15 cellular contexts compared by ENCODE assay signal in the genomic region with DNA sequence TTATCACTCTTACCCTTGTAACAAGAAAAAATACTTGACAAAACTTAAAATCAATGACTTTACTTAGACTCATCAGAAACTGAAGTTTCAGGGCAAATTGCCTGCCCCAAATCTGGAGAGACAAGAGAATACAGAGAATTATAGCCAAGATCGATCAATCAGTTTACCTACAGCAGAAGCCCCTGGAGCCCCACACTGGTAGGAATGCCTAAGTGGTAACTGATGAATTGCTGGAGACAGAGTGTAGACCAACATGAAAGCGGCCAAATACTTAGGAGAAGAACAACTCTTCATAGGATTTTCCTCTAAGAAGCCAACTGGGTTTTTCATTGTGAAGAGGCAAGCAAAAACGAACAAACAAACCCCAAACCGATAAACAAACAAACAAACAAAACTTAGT.
DNase-seq lines count a peak whose midpoint lies in the region; ATAC-seq and TF ChIP-seq lines count a peak whose summit lies in the region.
"Had no signal": no experiment of that assay in that cellular context is flagged by ENCODE, and none has a peak within 500 bp of the region (broad histone marks: within the 10 kb centered on the region; RNA-seq: fewer than 3 reads in every experiment).

No MANE protein-coding gene starts in this region.

- H3K9me3 ChIP-seq in H9 (ENCODE audit: control insufficient read depth, low read depth, low read length) = no peaks in the 10 kb centered on the region
- peaks cover 7% of the 10 kb centered on the region for H3K9me3 ChIP-seq in endodermal cell (ENCODE audit: control insufficient read depth, low read length)
- H3K9me3 ChIP-seq in neural progenitor cell (ENCODE audit: low read depth) = no peaks in the 10 kb centered on the region

- no peak overlapping the region for H3K4me3 Mint-ChIP-seq in GM23338
- no peak overlapping the region for H3K4me3 Mint-ChIP-seq in H9
- H3K4me3 Mint-ChIP-seq in endodermal cell = no peak overlapping the region
- no peak overlapping the region for H3K4me3 Mint-ChIP-seq in neural progenitor cell
- H3K4me3 Mint-ChIP-seq in glutamatergic neuron (ENCODE audit: unreplicated experiment) = no peak overlapping the region
- H3K4me3 Mint-ChIP-seq: CD4-positive, alpha-beta memory T cell had no signal

- no peak overlapping the region for H3K4me2 ChIP-seq in GM23338
- H3K4me2 ChIP-seq in H9 (ENCODE audit: insufficient read depth, insufficient read length, low read length) = no peak overlapping the region
- no peak overlapping the region for H3K4me2 ChIP-seq in neural progenitor cell

- no peak overlapping the region for H3T11ph ChIP-seq in H9 (ENCODE audit: low read length)

- no peak overlapping the region for H3K27ac ChIP-seq in GM23338 (ENCODE audit: low read depth)
- H3K27ac ChIP-seq in H9 (ENCODE audit: insufficient read length, low read depth, low read length) = no peak overlapping the region
- no peak overlapping the region for H3K27ac ChIP-seq in endodermal cell (ENCODE audit: low read depth, low read length)
- H3K27ac ChIP-seq in neural progenitor cell = no peak overlapping the region

- H3K4me1 Mint-ChIP-seq in GM23338 = peaks cover 24% of the 10 kb centered on the region
- peaks cover 24 to 25% of the 10 kb centered on the region in 2 experiments for H3K4me1 Mint-ChIP-seq in H9
- no peaks in the 10 kb centered on the region for H3K4me1 Mint-ChIP-seq in endodermal cell
- no peaks in the 10 kb centered on the region for H3K4me1 Mint-ChIP-seq in neural progenitor cell
- peaks cover 2% of the 10 kb centered on the region for H3K4me1 Mint-ChIP-seq in glutamatergic neuron (ENCODE audit: low read depth, unreplicated experiment)
- H3K4me1 Mint-ChIP-seq: CD4-positive, alpha-beta memory T cell had no signal

- H3K9ac ChIP-seq in H9 (ENCODE audit: extremely low read depth, insufficient read length, low read length) = no peak overlapping the region
- H3K9ac ChIP-seq in endodermal cell (ENCODE audit: extremely low read depth, low read length, poor library complexity, severe bottlenecking) = no peak overlapping the region
- no peak overlapping the region for H3K9ac ChIP-seq in neural progenitor cell

- H3K18ac ChIP-seq in H9 (ENCODE audit: insufficient read length, low read depth, low read length) = no peak overlapping the region

- H3K4me1 ChIP-seq in GM23338 (ENCODE audit: insufficient read depth) = peaks cover 13% of the 10 kb centered on the region; the same call in 1 of the 2 replicates
- H3K4me1 ChIP-seq in H9 (ENCODE audit: insufficient read depth, low read length) = peaks cover 2% of the 10 kb centered on the region; the same call in 1 of the 2 replicates
- no peaks in the 10 kb centered on the region for H3K4me1 ChIP-seq in endodermal cell (ENCODE audit: control insufficient read depth, insufficient read depth, low read length)
- no peaks in the 10 kb centered on the region for H3K4me1 ChIP-seq in neural progenitor cell

- TF ChIP-seq CTCF in GM23338 (conservative IDR thresholded peaks at IDR 0.05; ENCODE audit: low read depth in 2 of 2) = peak in 1 of 2 experiments; percentile 28; a peak in 1 of 4 replicates
- no peak; the same call in 2 of the 3 replicates for TF ChIP-seq CTCF in H9 (conservative IDR thresholded peaks at IDR 0.05)
- peak; percentile 33 for TF ChIP-seq CTCF in endodermal cell (conservative IDR thresholded peaks at IDR 0.05)
- peak; percentile 13 for TF ChIP-seq CTCF in neural progenitor cell (IDR thresholded peaks at IDR 0.05)
- no peak for TF ChIP-seq CTCF in glutamatergic neuron (IDR thresholded peaks at IDR 0.05; ENCODE audit: partially characterized antibody, unreplicated experiment)

- no peak overlapping the region for H2AK5ac ChIP-seq in H9 (ENCODE audit: insufficient read length, low read length)

- no peaks in the 10 kb centered on the region for H3K27me3 Mint-ChIP-seq in GM23338 (ENCODE audit: insufficient read depth, low read depth, poor library complexity)
- H3K27me3 Mint-ChIP-seq in H9 (ENCODE audit: low read depth) = no peaks in the 10 kb centered on the region
- no peaks in the 10 kb centered on the region for H3K27me3 Mint-ChIP-seq in endodermal cell (ENCODE audit: insufficient read depth)
- H3K27me3 Mint-ChIP-seq in neural progenitor cell (ENCODE audit: insufficient read depth, low read depth) = no peaks in the 10 kb centered on the region
- H3K27me3 Mint-ChIP-seq in glutamatergic neuron (ENCODE audit: unreplicated experiment) = peaks cover 3% of the 10 kb centered on the region

- H2BK20ac ChIP-seq in H9 (ENCODE audit: low read depth, low read length, poor library complexity, severe bottlenecking) = peak overlapping the region; percentile 60

- no peak overlapping the region for H3K4ac ChIP-seq in H9 (ENCODE audit: low read depth, low read length)

- H4K20me1 ChIP-seq in GM23338 (replicated peaks; ENCODE audit: insufficient read depth) (no peaks in the 10 kb centered on the region), H9 (ENCODE audit: control insufficient read depth, insufficient read depth, insufficient read length) (no peaks in the 10 kb centered on the region), neural progenitor cell (ENCODE audit: low read depth) (no peaks in the 10 kb centered on the region)

- H4K8ac ChIP-seq in H9 (replicated peaks; ENCODE audit: insufficient read length, low read depth, low read length) = no peak overlapping the region

- H3K36me3 Mint-ChIP-seq in GM23338 (ENCODE audit: low read depth) (no peaks in the 10 kb centered on the region), H9 (ENCODE audit: insufficient read depth in 1 of 3, low read depth in 3 of 3) (peaks cover 0 to 5% (median 0%) of the 10 kb centered on the region in 3 experiments; a peak in 2 of 7 replicates), endodermal cell (ENCODE audit: low read depth) (no peaks in the 10 kb centered on the region), neural progenitor cell (no peaks in the 10 kb centered on the region), glutamatergic neuron (ENCODE audit: unreplicated experiment) (no peaks in the 10 kb centered on the region)
- H3K36me3 Mint-ChIP-seq: CD4-positive, alpha-beta memory T cell had no signal

- no peaks in the 10 kb centered on the region for H3K79me2 ChIP-seq in GM23338 (replicated peaks; ENCODE audit: insufficient read depth)
- H3K79me2 ChIP-seq in H9 (ENCODE audit: insufficient read depth, low read length) = no peaks in the 10 kb centered on the region
- H3K79me2 ChIP-seq in neural progenitor cell (ENCODE audit: low read depth) = no peaks in the 10 kb centered on the region

- H3K56ac ChIP-seq in H9 (ENCODE audit: insufficient read length, low read depth, low read length) = no peak overlapping the region

- H3K23me2 ChIP-seq in H9 (ENCODE audit: insufficient read length, low read depth, low read length, poor library complexity, severe bottlenecking) = no peaks in the 10 kb centered on the region

- H2BK12ac ChIP-seq in H9 (ENCODE audit: insufficient read length, low read depth, low read length) = no peak overlapping the region

- H3K9me2 ChIP-seq in GM23338 (ENCODE audit: insufficient read depth) = no peaks in the 10 kb centered on the region

- H3K27ac Mint-ChIP-seq in GM23338 = no peak overlapping the region
- H3K27ac Mint-ChIP-seq in H9 = peak overlapping the region in 1 of 3 experiments; percentile 9; a peak in 1 of 7 replicates
- no peak overlapping the region for H3K27ac Mint-ChIP-seq in endodermal cell
- H3K27ac Mint-ChIP-seq in neural progenitor cell = no peak overlapping the region
- no peak overlapping the region for H3K27ac Mint-ChIP-seq in glutamatergic neuron (ENCODE audit: unreplicated experiment)
- H3K27ac Mint-ChIP-seq: CD4-positive, alpha-beta memory T cell had no signal

- no peak overlapping the region for H2AFZ ChIP-seq in GM23338
- H2AFZ ChIP-seq in H9 (ENCODE audit: low read length) = no peak overlapping the region
- H2AFZ ChIP-seq in neural progenitor cell (replicated peaks) = no peak overlapping the region

- no peak overlapping the region for H4K5ac ChIP-seq in H9 (ENCODE audit: insufficient read length, low read depth, low read length)

- H3K9me3 Mint-ChIP-seq in GM23338 (no peaks in the 10 kb centered on the region), H9 (no peaks in the 10 kb centered on the region), endodermal cell (no peaks in the 10 kb centered on the region), neural progenitor cell (no peaks in the 10 kb centered on the region), glutamatergic neuron (ENCODE audit: unreplicated experiment) (no peaks in the 10 kb centered on the region)

- H3K27me3 ChIP-seq in GM23338 (ENCODE audit: insufficient read depth) = no peaks in the 10 kb centered on the region
- no peaks in the 10 kb centered on the region for H3K27me3 ChIP-seq in H9 (ENCODE audit: insufficient read depth, low read length)
- no peaks in the 10 kb centered on the region for H3K27me3 ChIP-seq in endodermal cell (ENCODE audit: control insufficient read depth, insufficient read depth, low read length, poor library complexity, severe bottlenecking)
- no peaks in the 10 kb centered on the region for H3K27me3 ChIP-seq in neural progenitor cell

- H3K36me3 ChIP-seq in GM23338 (ENCODE audit: insufficient read depth) = no peaks in the 10 kb centered on the region
- H3K36me3 ChIP-seq in endodermal cell (ENCODE audit: control insufficient read depth, insufficient read depth, low read length) = no peaks in the 10 kb centered on the region
- H3K36me3 ChIP-seq in neural progenitor cell = no peaks in the 10 kb centered on the region

- DNase-seq in GM23338 (ENCODE audit: low spot score) (peak; percentile 19), H9 (no peak), endodermal cell (no peak), neural progenitor cell (ENCODE audit: low spot score) (no peak), glutamatergic neuron (no peak), NCI-H1436 treated with DMSO at 0.1 percent for 48 hours (lab: John Stamatoyannopoulos, UW) (no peak)
- DNase-seq: C1 segment of cervical spinal cord; Calu3; CD4-positive, alpha-beta memory T cell; COR-L47; DMS53; DMS79 treated with DMSO at 0.1 percent for 48 hours; GF-D8; HCEC 1CT had no signal

- H3K4me3 ChIP-seq in GM23338 (no peak overlapping the region), endodermal cell (ENCODE audit: low read length) (no peak overlapping the region), neural progenitor cell (no peak overlapping the region)

- no peak overlapping the region for H2BK120ac ChIP-seq in H9 (ENCODE audit: low read depth, low read length, poor library complexity, severe bottlenecking)

- H3K79me1 ChIP-seq in H9 (ENCODE audit: insufficient read depth, low read depth, low read length, poor library complexity, severe bottlenecking) = no peaks in the 10 kb centered on the region

- H3K14ac ChIP-seq in H9 (ENCODE audit: insufficient read depth, low read length) = no peak overlapping the region

- no peak overlapping the region for H3K23ac ChIP-seq in H9 (ENCODE audit: insufficient read length, low read depth, low read length)

- H4K91ac ChIP-seq in H9 (ENCODE audit: insufficient read length, low read depth, low read length) = no peak overlapping the region

- ATAC-seq in GM23338 = peak; percentile 35; the same call in 2 of the 3 replicates
- ATAC-seq in GM18858 (IDR thresholded peaks at IDR 0.05; ENCODE audit: unreplicated experiment) = no peak

- WGBS in H9 (ENCODE audit: extremely low coverage, insufficient read length, low lambda C conversion rate) = no CpG with 5 or more reads among the region's 4 CpGs
- 71 to 98% methylated on average over 1 to 3 of the region's 4 CpGs for WGBS in endodermal cell (ENCODE audit: insufficient coverage in 1 of 2, insufficient read length in 1 of 2), 2 experiments

- H3F3A ChIP-seq in GM23338 (replicated peaks; ENCODE audit: low read depth) (no peaks in the 10 kb centered on the region), neural progenitor cell (ENCODE audit: low read depth) (no peaks in the 10 kb centered on the region)

- H2BK5ac ChIP-seq in H9 (ENCODE audit: insufficient read length, low read length) = no peak overlapping the region

- H2BK15ac ChIP-seq in H9 (ENCODE audit: low read depth, low read length) = no peak overlapping the region

Comparison
In these comparisons a context has a peak if more than half of its experiments do, and no peak if none do; other contexts are left out.
1. CTCF ChIP-seq: peak in endodermal cell (single experiment) and neural progenitor cell (single experiment); none in H9 (single experiment) and glutamatergic neuron (single experiment).